ENCODE assay signal across 14 cellular contexts in genomic region chr15:77841376-77841775, GRCh38.
"Had no signal": no experiment of that assay in that cellular context is flagged by ENCODE, and none has a peak within 500 bp of the region (broad histone marks: within the 10 kb centered on the region; RNA-seq: fewer than 3 reads in every experiment).

No MANE protein-coding gene starts in this region.

- H3K36me3 ChIP-seq: esophagus muscularis mucosa, right atrium auricular region had no signal

- H3K36me3 Mint-ChIP-seq: mesothelial cell of epicardium, type B pancreatic cell had no signal

- H3K4me3 Mint-ChIP-seq: activated naive CD8-positive, alpha-beta T cell; mesothelial cell of epicardium; type B pancreatic cell had no signal

- FAIRE-seq: islet of Langerhans, TTC549 had no signal

- H3K4me3 ChIP-seq: dorsolateral prefrontal cortex, esophagus muscularis mucosa, right atrium auricular region had no signal

- H3K27ac ChIP-seq: dorsolateral prefrontal cortex, esophagus muscularis mucosa, right atrium auricular region had no signal

- DNase-seq: activated CD4-positive, CD25-positive, alpha-beta regulatory T cell; amygdala; stimulated activated CD4-positive, alpha-beta T cell treated with anti-CD3 and anti-CD28 coated beads, Interleukin-2, amount 100 ng/mL, for 24 hours; stimulated activated naive CD4-positive, alpha-beta T cell; T-helper 2 cell had no signal

- H3K27me3 ChIP-seq: right atrium auricular region had no signal

- H3K4me1 ChIP-seq: esophagus muscularis mucosa, right atrium auricular region had no signal

- H3K9me3 Mint-ChIP-seq: activated T-helper 2 cell treated with anti-CD3 and anti-CD28 coated beads, Interferon-gamma antibody, Interleukin-2, Interleukin-4, amounts not matched to agents 10 μg/mL and 5 μg/mL and 100 μg/mL, durations not matched to agents 14 hours and 24 hours and 36 hours; type B pancreatic cell had no signal

- H3K27ac Mint-ChIP-seq: activated naive CD8-positive, alpha-beta T cell; activated T-helper 2 cell treated with anti-CD3 and anti-CD28 coated beads, Interferon-gamma antibody, Interleukin-2, Interleukin-4, amounts not matched to agents 10 μg/mL and 5 μg/mL and 100 μg/mL, durations not matched to agents 14 hours and 24 hours and 36 hours; mesothelial cell of epicardium; type B pancreatic cell had no signal
